1 cellular context compared by ENCODE assay signal in the genomic region with DNA sequence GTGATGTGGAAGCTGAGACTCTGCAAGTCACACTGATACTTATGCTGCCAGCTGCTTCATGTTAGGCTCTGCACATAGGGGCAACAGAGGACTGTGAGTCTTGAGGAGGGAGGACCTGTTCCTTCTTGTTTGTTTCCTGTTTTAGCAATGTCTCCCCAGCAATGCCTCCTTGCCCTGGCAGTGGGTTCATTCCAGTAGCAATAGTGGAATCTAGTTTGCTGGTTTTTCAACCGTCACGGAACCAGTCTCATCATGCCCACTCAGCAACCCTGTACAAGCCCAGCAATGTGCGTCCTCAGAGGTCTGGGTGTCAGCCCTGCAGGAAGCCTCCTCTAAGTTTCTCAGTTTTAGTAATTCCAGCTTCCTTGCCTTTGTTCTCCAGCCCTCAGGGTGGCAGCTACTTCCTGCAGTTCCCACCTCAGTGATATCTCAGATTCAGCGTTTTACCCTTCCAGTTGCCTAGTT.
TF ChIP-seq lines count a peak whose summit lies in the region.

No MANE protein-coding gene starts in this region.

TF ChIP-seq in IMR-90, 13 proteins besides CTCF, POLR2A, EP300 and RAD21 (continued from another document):
- TF ChIP-seq SMC3 (IDR thresholded peaks at IDR 0.05; ENCODE audit: low read depth, low read length) (no peak), FOS (IDR thresholded peaks at IDR 0.05; ENCODE audit: low read depth, low read length) (no peak), MXI1 (IDR thresholded peaks at IDR 0.05; ENCODE audit: borderline replicate concordance, low read depth, low read length) (no peak), MAFK (IDR thresholded peaks at IDR 0.05; ENCODE audit: low read depth, low read length) (no peak), RFX5 (IDR thresholded peaks at IDR 0.05; ENCODE audit: low read depth, low read length) (no peak), CEBPB (IDR thresholded peaks at IDR 0.05; ENCODE audit: low read depth, low read length) (no peak), BHLHE40 (IDR thresholded peaks at IDR 0.05; ENCODE audit: low read depth, low read length) (no peak)
- TF ChIP-seq, protein P1, sequence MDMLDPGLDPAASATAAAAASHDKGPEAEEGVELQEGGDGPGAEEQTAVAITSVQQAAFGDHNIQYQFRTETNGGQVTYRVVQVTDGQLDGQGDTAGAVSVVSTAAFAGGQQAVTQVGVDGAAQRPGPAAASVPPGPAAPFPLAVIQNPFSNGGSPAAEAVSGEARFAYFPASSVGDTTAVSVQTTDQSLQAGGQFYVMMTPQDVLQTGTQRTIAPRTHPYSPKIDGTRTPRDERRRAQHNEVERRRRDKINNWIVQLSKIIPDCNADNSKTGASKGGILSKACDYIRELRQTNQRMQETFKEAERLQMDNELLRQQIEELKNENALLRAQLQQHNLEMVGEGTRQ (IDR thresholded peaks at IDR 0.05; ENCODE audit: low read depth, low read length) = no peak
TF ChIP-seq in IMR-90: peak in this region for 0.
